In genomic region chr9:131738293-131738692, GRCh38 we compare ENCODE assay signal across 9 cellular contexts. TPM values are rescaled to one million over a fixed set of nuclear protein-coding genes. Genes with fewer than 3 reads are reported as not detected.
DNase-seq lines count a peak whose midpoint lies in the region; ATAC-seq, FAIRE-seq and TF ChIP-seq lines count a peak whose summit lies in the region.
"Had no signal": no experiment of that assay in that cellular context is flagged by ENCODE, and none has a peak within 500 bp of the region (broad histone marks: within the 10 kb centered on the region; RNA-seq: fewer than 3 reads in every experiment).

No MANE protein-coding gene starts in this region.

- H3K9me3 ChIP-seq in fibroblast of lung (ENCODE audit: control insufficient read depth, insufficient read depth, low read depth, low read length) = no peaks in the 10 kb centered on the region
- H3K9me3 ChIP-seq in adrenal gland (replicated peaks in 1 of 3) = no peaks in the 10 kb centered on the region

- no peaks in the 10 kb centered on the region for H3K36me3 ChIP-seq in fibroblast of lung (ENCODE audit: control insufficient read depth, insufficient read depth, low read length)
- no peaks in the 10 kb centered on the region for H3K36me3 ChIP-seq in adrenal gland (replicated peaks in 1 of 2)

- intact Hi-C loops in adrenal gland (cut with DNase I) = no loop called here

- no peak for FAIRE-seq in HTR-8/SVneo (lab: Jason Lieb, UNC)

- POLR2A ChIA-PET in RWPE1 (lab: Yijun Ruan, JAX; ENCODE audit: low non-redundant PET) = no interaction called here

- H3K4me2 ChIP-seq in fibroblast of lung (ENCODE audit: extremely low read depth, insufficient read depth, low read length) = peak overlapping the region; percentile 98

- WGBS in adrenal gland, 4 donors = 73 to 75% (median 73%) methylated on average over 5 to 6 of the region's 6 CpGs

- peaks cover 39% of the 10 kb centered on the region for H3K79me2 ChIP-seq in fibroblast of lung (ENCODE audit: control insufficient read depth, insufficient read depth, low read length)

- TF ChIP-seq CTCF in GM12865 (IDR thresholded peaks at IDR 0.05; ENCODE audit: insufficient read depth, low read depth, low read length, missing control alignments) (no peak), RWPE1 (conservative IDR thresholded peaks at IDR 0.05; ENCODE audit: low read depth) (no peak), fibroblast of lung (conservative IDR thresholded peaks at IDR 0.05 in 1 of 2, IDR thresholded peaks at IDR 0.05 in 1 of 2; ENCODE audit: low read depth in 1 of 2, low read length in 2 of 2) (no peak), retinal pigment epithelial cell (conservative IDR thresholded peaks at IDR 0.05; ENCODE audit: low read depth, low read length) (no peak), adrenal gland (IDR thresholded peaks at IDR 0.05) (no peak)

- no peak for TF ChIP-seq POLR2A in adrenal gland (IDR thresholded peaks at IDR 0.05)

- ATAC-seq in HG03354 (IDR thresholded peaks at IDR 0.05; ENCODE audit: poor library complexity, severe bottlenecking, unreplicated experiment) = no peak

- peak overlapping the region; percentile 65 for H3K4me3 ChIP-seq in GM12865 (ENCODE audit: low read depth, low read length)
- H3K4me3 ChIP-seq in fibroblast of lung (replicated peaks in 1 of 4; ENCODE audit: control extremely low read depth in 1 of 4, insufficient read depth in 1 of 4, low read depth in 3 of 4, low read length in 4 of 4) = peak overlapping the region; percentile 48 to 84 (median 80)
- peak overlapping the region; percentile 74 for H3K4me3 ChIP-seq in retinal pigment epithelial cell (ENCODE audit: low read length)
- H3K4me3 ChIP-seq in adrenal gland = peak overlapping the region in 1 of 4 donors; percentile 82

- H3K27ac ChIP-seq in RWPE1 = peak overlapping the region; percentile 79
- H3K27ac ChIP-seq in fibroblast of lung (ENCODE audit: insufficient read depth, low read length) = no peak overlapping the region
- peak overlapping the region in 1 of 5 donors; percentile 99 for H3K27ac ChIP-seq in adrenal gland

- no peak overlapping the region for H2AFZ ChIP-seq in fibroblast of lung (ENCODE audit: low read length)

- H3K4me1 ChIP-seq in fibroblast of lung (ENCODE audit: control insufficient read depth, extremely low read depth, insufficient read depth, low read length) (peaks cover 13% of the 10 kb centered on the region), adrenal gland (replicated peaks in 1 of 2) (peaks cover 32 to 59% of the 10 kb centered on the region in 2 donors)

- H4K20me1 ChIP-seq in fibroblast of lung (ENCODE audit: control insufficient read depth, extremely low read depth, insufficient read depth, low read length) = no peaks in the 10 kb centered on the region

- H3K9ac ChIP-seq in fibroblast of lung (ENCODE audit: insufficient read depth, low read length) = no peak overlapping the region

- CTCF ChIA-PET in RWPE1 (lab: Yijun Ruan, JAX) = interaction anchor here (0.8 to 2.9 kb wide), 4 partner anchors 129 to 528 kb away, joined by 3 to 40 read pairs (median 9); no protein-coding TSS in a partner anchor

- peaks cover 3% of the 10 kb centered on the region for H3K27me3 ChIP-seq in fibroblast of lung (ENCODE audit: control insufficient read depth, insufficient read depth, low read length)
- H3K27me3 ChIP-seq in adrenal gland = no peaks in the 10 kb centered on the region

- DNase-seq in GM12865 (ENCODE audit: low read depth) (peak; percentile 53), RWPE1 (ENCODE audit: low spot score) (no peak), fibroblast of lung (ENCODE audit: low read depth in 2 of 2) (no peak), retinal pigment epithelial cell (ENCODE audit: low read depth) (no peak), SIG-M5 treated with dmso at 0.1 percent for 504 hours (lab: John Stamatoyannopoulos, UW; ENCODE audit: unreplicated experiment) (no peak), adrenal gland (no peak), HTR-8/SVneo (ENCODE audit: insufficient read length, low spot score) (no peak)
- DNase-seq: activated gamma-delta T cell treated with Interleukin-2 at 50 U/mL for 16 hours had no signal

RNA-seq across cellular contexts. Expression of gene RAPGEF1, which starts 1.6 kb away (rescaled TPM):
- 27.5 and 42.8 TPM in 2 replicates for total RNA-seq in fibroblast of lung
- 33.3 and 37.0 TPM in 2 replicates for polyA plus RNA-seq in fibroblast of lung
- polyA plus RNA-seq in fibroblast of lung (2012) = 33.7 and 34.4 TPM in 2 replicates
- 64.7 and 74.7 TPM in 2 replicates for polyA minus RNA-seq in fibroblast of lung (ENCODE audit: low replicate concordance)
- total RNA-seq in adrenal gland = 100 to 1,000 TPM in 1 of 8 donors, 10 to 100 TPM in 7; 38.6 to 136 (median 61.2) TPM
- 10 to 100 TPM; 14.5 to 48.7 (median 26.9) TPM for polyA plus RNA-seq in adrenal gland
